ENCODE assay signal across 1 cellular context in genomic region chr7:77388055-77388454, GRCh38.
TF ChIP-seq lines count a peak whose summit lies in the region.

No MANE protein-coding gene starts in this region.

TF ChIP-seq in HepG2, 621 proteins besides CTCF, POLR2A, EP300 and RAD21 (continued from another document):
- TF ChIP-seq REST (IDR thresholded peaks at IDR 0.05; ENCODE audit: borderline replicate concordance in 1 of 2, low read depth in 1 of 2, low read length in 2 of 2) (no peak), NAIF1 (CRISPR knock-in tag; IDR thresholded peaks at IDR 0.05; ENCODE audit: borderline replicate concordance) (no peak), ZNF660 (CRISPR knock-in tag; IDR thresholded peaks at IDR 0.05; ENCODE audit: borderline replicate concordance, low read depth) (no peak), MZF1 (CRISPR knock-in tag; IDR thresholded peaks at IDR 0.05; ENCODE audit: borderline replicate concordance) (no peak), ZNF724P (CRISPR knock-in tag; IDR thresholded peaks at IDR 0.05; ENCODE audit: borderline replicate concordance) (no peak), SCMH1 (CRISPR knock-in tag; IDR thresholded peaks at IDR 0.05; ENCODE audit: borderline replicate concordance) (no peak), RARA (CRISPR knock-in tag; IDR thresholded peaks at IDR 0.05) (no peak), PHF21A (CRISPR knock-in tag; IDR thresholded peaks at IDR 0.05) (no peak), NRL (CRISPR knock-in tag; IDR thresholded peaks at IDR 0.05; ENCODE audit: borderline replicate concordance) (no peak), SOX5 (CRISPR knock-in tag; IDR thresholded peaks at IDR 0.05; ENCODE audit: borderline replicate concordance) (0 out of 2 replicates have a peak, but pooled peaks have one; percentile 39), ZNF768 (CRISPR knock-in tag; IDR thresholded peaks at IDR 0.05) (no peak), YEATS2 (CRISPR knock-in tag; IDR thresholded peaks at IDR 0.05; ENCODE audit: borderline replicate concordance) (no peak), CREM (IDR thresholded peaks at IDR 0.05) (peak; percentile 30; the same call in 1 of the 2 replicates), CREM (CRISPR knock-in tag; IDR thresholded peaks at IDR 0.05) (no peak), ZNF746 (CRISPR knock-in tag; IDR thresholded peaks at IDR 0.05) (no peak), ZNF773 (CRISPR knock-in tag; IDR thresholded peaks at IDR 0.05; ENCODE audit: borderline replicate concordance) (no peak), FOXJ3 (CRISPR knock-in tag; IDR thresholded peaks at IDR 0.05; ENCODE audit: borderline replicate concordance) (peak; percentile 31; the same call in 1 of the 2 replicates), ELF1 (CRISPR knock-in tag; IDR thresholded peaks at IDR 0.05) (no peak), KDM3A (CRISPR knock-in tag; IDR thresholded peaks at IDR 0.05; ENCODE audit: low read depth) (no peak), ZNF672 (CRISPR knock-in tag; IDR thresholded peaks at IDR 0.05) (no peak), PRPF4 (IDR thresholded peaks at IDR 0.05; ENCODE audit: low read depth, low read length, poor library complexity, severe bottlenecking) (no peak), ZNF235 (CRISPR knock-in tag; IDR thresholded peaks at IDR 0.05; ENCODE audit: borderline replicate concordance) (no peak), USF2 (IDR thresholded peaks at IDR 0.05; ENCODE audit: low read depth, low read length) (no peak), USF2 (CRISPR knock-in tag; IDR thresholded peaks at IDR 0.05; ENCODE audit: borderline replicate concordance) (no peak), ZNF747 (CRISPR knock-in tag; IDR thresholded peaks at IDR 0.05; ENCODE audit: borderline replicate concordance) (no peak), ZNF652 (CRISPR knock-in tag; IDR thresholded peaks at IDR 0.05; ENCODE audit: borderline replicate concordance, low read depth) (no peak), FOXC1 (CRISPR knock-in tag; IDR thresholded peaks at IDR 0.05; ENCODE audit: borderline replicate concordance) (no peak), JARID2 (CRISPR knock-in tag; IDR thresholded peaks at IDR 0.05; ENCODE audit: insufficient replicate concordance) (no peak)
- TF ChIP-seq, protein P1, sequence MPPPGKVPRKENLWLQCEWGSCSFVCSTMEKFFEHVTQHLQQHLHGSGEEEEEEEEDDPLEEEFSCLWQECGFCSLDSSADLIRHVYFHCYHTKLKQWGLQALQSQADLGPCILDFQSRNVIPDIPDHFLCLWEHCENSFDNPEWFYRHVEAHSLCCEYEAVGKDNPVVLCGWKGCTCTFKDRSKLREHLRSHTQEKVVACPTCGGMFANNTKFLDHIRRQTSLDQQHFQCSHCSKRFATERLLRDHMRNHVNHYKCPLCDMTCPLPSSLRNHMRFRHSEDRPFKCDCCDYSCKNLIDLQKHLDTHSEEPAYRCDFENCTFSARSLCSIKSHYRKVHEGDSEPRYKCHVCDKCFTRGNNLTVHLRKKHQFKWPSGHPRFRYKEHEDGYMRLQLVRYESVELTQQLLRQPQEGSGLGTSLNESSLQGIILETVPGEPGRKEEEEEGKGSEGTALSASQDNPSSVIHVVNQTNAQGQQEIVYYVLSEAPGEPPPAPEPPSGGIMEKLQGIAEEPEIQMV (CRISPR knock-in tag; IDR thresholded peaks at IDR 0.05; ENCODE audit: low read depth), result no peak
- TF ChIP-seq, protein P2, sequence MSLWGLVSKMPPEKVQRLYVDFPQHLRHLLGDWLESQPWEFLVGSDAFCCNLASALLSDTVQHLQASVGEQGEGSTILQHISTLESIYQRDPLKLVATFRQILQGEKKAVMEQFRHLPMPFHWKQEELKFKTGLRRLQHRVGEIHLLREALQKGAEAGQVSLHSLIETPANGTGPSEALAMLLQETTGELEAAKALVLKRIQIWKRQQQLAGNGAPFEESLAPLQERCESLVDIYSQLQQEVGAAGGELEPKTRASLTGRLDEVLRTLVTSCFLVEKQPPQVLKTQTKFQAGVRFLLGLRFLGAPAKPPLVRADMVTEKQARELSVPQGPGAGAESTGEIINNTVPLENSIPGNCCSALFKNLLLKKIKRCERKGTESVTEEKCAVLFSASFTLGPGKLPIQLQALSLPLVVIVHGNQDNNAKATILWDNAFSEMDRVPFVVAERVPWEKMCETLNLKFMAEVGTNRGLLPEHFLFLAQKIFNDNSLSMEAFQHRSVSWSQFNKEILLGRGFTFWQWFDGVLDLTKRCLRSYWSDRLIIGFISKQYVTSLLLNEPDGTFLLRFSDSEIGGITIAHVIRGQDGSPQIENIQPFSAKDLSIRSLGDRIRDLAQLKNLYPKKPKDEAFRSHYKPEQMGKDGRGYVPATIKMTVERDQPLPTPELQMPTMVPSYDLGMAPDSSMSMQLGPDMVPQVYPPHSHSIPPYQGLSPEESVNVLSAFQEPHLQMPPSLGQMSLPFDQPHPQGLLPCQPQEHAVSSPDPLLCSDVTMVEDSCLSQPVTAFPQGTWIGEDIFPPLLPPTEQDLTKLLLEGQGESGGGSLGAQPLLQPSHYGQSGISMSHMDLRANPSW (CRISPR knock-in tag; IDR thresholded peaks at IDR 0.05; ENCODE audit: borderline replicate concordance), result no peak
- TF ChIP-seq, protein P3, sequence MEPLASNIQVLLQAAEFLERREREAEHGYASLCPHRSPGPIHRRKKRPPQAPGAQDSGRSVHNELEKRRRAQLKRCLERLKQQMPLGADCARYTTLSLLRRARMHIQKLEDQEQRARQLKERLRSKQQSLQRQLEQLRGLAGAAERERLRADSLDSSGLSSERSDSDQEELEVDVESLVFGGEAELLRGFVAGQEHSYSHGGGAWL (CRISPR knock-in tag; IDR thresholded peaks at IDR 0.05), result no peak
- TF ChIP-seq, protein P4, sequence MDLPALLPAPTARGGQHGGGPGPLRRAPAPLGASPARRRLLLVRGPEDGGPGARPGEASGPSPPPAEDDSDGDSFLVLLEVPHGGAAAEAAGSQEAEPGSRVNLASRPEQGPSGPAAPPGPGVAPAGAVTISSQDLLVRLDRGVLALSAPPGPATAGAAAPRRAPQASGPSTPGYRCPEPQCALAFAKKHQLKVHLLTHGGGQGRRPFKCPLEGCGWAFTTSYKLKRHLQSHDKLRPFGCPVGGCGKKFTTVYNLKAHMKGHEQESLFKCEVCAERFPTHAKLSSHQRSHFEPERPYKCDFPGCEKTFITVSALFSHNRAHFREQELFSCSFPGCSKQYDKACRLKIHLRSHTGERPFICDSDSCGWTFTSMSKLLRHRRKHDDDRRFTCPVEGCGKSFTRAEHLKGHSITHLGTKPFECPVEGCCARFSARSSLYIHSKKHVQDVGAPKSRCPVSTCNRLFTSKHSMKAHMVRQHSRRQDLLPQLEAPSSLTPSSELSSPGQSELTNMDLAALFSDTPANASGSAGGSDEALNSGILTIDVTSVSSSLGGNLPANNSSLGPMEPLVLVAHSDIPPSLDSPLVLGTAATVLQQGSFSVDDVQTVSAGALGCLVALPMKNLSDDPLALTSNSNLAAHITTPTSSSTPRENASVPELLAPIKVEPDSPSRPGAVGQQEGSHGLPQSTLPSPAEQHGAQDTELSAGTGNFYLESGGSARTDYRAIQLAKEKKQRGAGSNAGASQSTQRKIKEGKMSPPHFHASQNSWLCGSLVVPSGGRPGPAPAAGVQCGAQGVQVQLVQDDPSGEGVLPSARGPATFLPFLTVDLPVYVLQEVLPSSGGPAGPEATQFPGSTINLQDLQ (CRISPR knock-in tag; IDR thresholded peaks at IDR 0.05), result no peak
TF ChIP-seq in HepG2: peak in this region for 11.
